ENCODE assay signal across 15 cellular contexts in genomic region chr12:129607293-129607692, GRCh38.
DNase-seq lines count a peak whose midpoint lies in the region; ATAC-seq and TF ChIP-seq lines count a peak whose summit lies in the region.
"Had no signal": no experiment of that assay in that cellular context is flagged by ENCODE, and none has a peak within 500 bp of the region (broad histone marks: within the 10 kb centered on the region; RNA-seq: fewer than 3 reads in every experiment).

No MANE protein-coding gene starts in this region.

- H2BK12ac ChIP-seq in mesenchymal stem cell (ENCODE audit: low read length in 2 of 2) = no peak overlapping the region

- peak; percentile 23 for DNase-seq in LoVo (ENCODE audit: low spot score)
- peak; percentile 92 for DNase-seq in brain microvascular endothelial cell
- no peak for DNase-seq in mesenchymal stem cell
- DNase-seq in amygdala (lab: John Stamatoyannopoulos, UW) = no peak
- DNase-seq in NOMO-1 treated with DMSO at 0.1 percent for 48 hours (lab: John Stamatoyannopoulos, UW; ENCODE audit: unreplicated experiment) = no peak
- DNase-seq: cortex of kidney; EL; NCI-H1092 treated with DMSO at 0.1 percent for 48 hours; NCI-H226; OCI-M1; stimulated activated naive CD4-positive, alpha-beta T cell had no signal

- peaks cover 8% of the 10 kb centered on the region for H3K9me3 Mint-ChIP-seq in stimulated activated memory B cell treated with anti-CD40 and anti-IgM and Interleukin-4, amounts not matched to agents 10 μg/mL and 1 μg/mL and 100 μg/mL, for 72 hours

- H3K4me1 Mint-ChIP-seq in stimulated activated memory B cell treated with anti-CD40 and anti-IgM and Interleukin-4, amounts not matched to agents 10 μg/mL and 1 μg/mL and 100 μg/mL, for 72 hours = no peaks in the 10 kb centered on the region

- no peak overlapping the region for H2BK15ac ChIP-seq in mesenchymal stem cell (ENCODE audit: low read depth, poor library complexity, severe bottlenecking)

- H3K36me3 ChIP-seq in brain microvascular endothelial cell (replicated peaks) (no peaks in the 10 kb centered on the region), mesenchymal stem cell (ENCODE audit: control insufficient read depth in 1 of 2, insufficient read depth in 2 of 2, low read depth in 1 of 2, low read length in 2 of 2) (no peaks in the 10 kb centered on the region)

- H3K4me3 ChIP-seq in brain microvascular endothelial cell (ENCODE audit: low read depth, low read length) (no peak overlapping the region), mesenchymal stem cell (ENCODE audit: insufficient read depth in 1 of 2, low read depth in 1 of 2, low read length in 2 of 2) (no peak overlapping the region)

- WGBS in mesenchymal stem cell = 20% methylated on average over 6 of the region's 6 CpGs

- H3K23ac ChIP-seq in mesenchymal stem cell (ENCODE audit: low read length in 2 of 2) = no peak overlapping the region

- H2BK5ac ChIP-seq in mesenchymal stem cell (ENCODE audit: low read depth, low read length, poor library complexity, severe bottlenecking) = peak overlapping the region; percentile 12

- no peak overlapping the region for H3K4ac ChIP-seq in mesenchymal stem cell (ENCODE audit: low read depth in 1 of 2, low read length in 2 of 2)

- H3K27ac Mint-ChIP-seq in stimulated activated memory B cell treated with anti-CD40 and anti-IgM and Interleukin-4, amounts not matched to agents 10 μg/mL and 1 μg/mL and 100 μg/mL, for 72 hours = no peak overlapping the region

- no peak overlapping the region for H4K91ac ChIP-seq in mesenchymal stem cell (ENCODE audit: low read length)

- H3K9ac ChIP-seq in mesenchymal stem cell (ENCODE audit: low read length) = no peak overlapping the region

- no peak overlapping the region for H3K14ac ChIP-seq in mesenchymal stem cell (ENCODE audit: low read length in 2 of 2)

- H3K18ac ChIP-seq in mesenchymal stem cell (ENCODE audit: low read depth in 1 of 2, low read length in 2 of 2) = no peak overlapping the region

- peaks cover 13% of the 10 kb centered on the region for H3K9me3 ChIP-seq in mesenchymal stem cell (ENCODE audit: control insufficient read depth, low read length)

- TF ChIP-seq CTCF in brain microvascular endothelial cell (IDR thresholded peaks at IDR 0.05; ENCODE audit: low read depth, low read length, missing control alignments) = no peak

- H3K27me3 Mint-ChIP-seq in stimulated activated memory B cell treated with anti-CD40 and anti-IgM and Interleukin-4, amounts not matched to agents 10 μg/mL and 1 μg/mL and 100 μg/mL, for 72 hours = no peaks in the 10 kb centered on the region

- H3K79me1 ChIP-seq in mesenchymal stem cell (replicated peaks; ENCODE audit: low read length, poor library complexity, severe bottlenecking) = no peaks in the 10 kb centered on the region

- in situ Hi-C loops in brain microvascular endothelial cell (cut with HindIII; ENCODE audit: low pct_ligation_motif_present, low sequenced_read_pairs) = no loop called here

- H2AK5ac ChIP-seq in mesenchymal stem cell (ENCODE audit: low read length, severe bottlenecking) = no peak overlapping the region

- H4K8ac ChIP-seq in mesenchymal stem cell (ENCODE audit: low read length) = no peak overlapping the region

- H3K27ac ChIP-seq in brain microvascular endothelial cell (peak overlapping the region; percentile 84), mesenchymal stem cell (ENCODE audit: low read length, poor library complexity, severe bottlenecking) (peak overlapping the region; percentile 66)
- H3K27ac ChIP-seq: C4-2B had no signal

- H3K27me3 ChIP-seq in brain microvascular endothelial cell (replicated peaks) (no peaks in the 10 kb centered on the region), mesenchymal stem cell (ENCODE audit: control insufficient read depth in 1 of 2, insufficient read depth in 1 of 2, low read length in 2 of 2) (no peaks in the 10 kb centered on the region)

- no peaks in the 10 kb centered on the region for H3K36me3 Mint-ChIP-seq in stimulated activated memory B cell treated with anti-CD40 and anti-IgM and Interleukin-4, amounts not matched to agents 10 μg/mL and 1 μg/mL and 100 μg/mL, for 72 hours

- H2BK120ac ChIP-seq in mesenchymal stem cell (ENCODE audit: low read depth, low read length) = no peak overlapping the region

- ATAC-seq in stimulated activated memory B cell treated with anti-CD40 and anti-IgM and Interleukin-4, amounts not matched to agents 10 μg/mL and 1 μg/mL and 100 μg/mL, for 72 hours = peak; percentile 34
- ATAC-seq in GM21447 (IDR thresholded peaks at IDR 0.05; ENCODE audit: unreplicated experiment) = no peak
- ATAC-seq: activated CD4-positive, CD25-positive, alpha-beta regulatory T cell treated with anti-CD3 and anti-CD28 coated beads, Interleukin-2, amount 50 U/mL, for 24 hours had no signal

- H3K4me2 ChIP-seq in mesenchymal stem cell (ENCODE audit: low read length, poor library complexity, severe bottlenecking) = peak overlapping the region; percentile 53

- H3K4me3 Mint-ChIP-seq in stimulated activated memory B cell treated with anti-CD40 and anti-IgM and Interleukin-4, amounts not matched to agents 10 μg/mL and 1 μg/mL and 100 μg/mL, for 72 hours = no peak overlapping the region

- no peak overlapping the region for H2AFZ ChIP-seq in mesenchymal stem cell (ENCODE audit: low read depth, low read length)

- H3K4me1 ChIP-seq in mesenchymal stem cell (ENCODE audit: control insufficient read depth, insufficient read depth, low read depth, low read length) = peaks cover 10% of the 10 kb centered on the region

Comparison
In these comparisons a context has a peak if more than half of its experiments do, and no peak if none do; other contexts are left out.
1. DNase-seq: peak in LoVo (single experiment) and brain microvascular endothelial cell (single experiment); none in mesenchymal stem cell (single experiment), amygdala (0 of 56) and NOMO-1 treated with DMSO at 0.1 percent for 48 hours (single experiment).